8 cellular contexts compared by ENCODE assay signal in genomic region chr21:45286671-45287437, GRCh38. TPM values are rescaled to one million over a fixed set of nuclear protein-coding genes. Genes with fewer than 3 reads are reported as not detected.
DNase-seq lines count a peak whose midpoint lies in the region; ATAC-seq and TF ChIP-seq lines count a peak whose summit lies in the region.

No MANE protein-coding gene starts in this region.

- H3K4me1 ChIP-seq in mucosa of descending colon (ENCODE audit: low read depth) = peaks cover 11% of the 10 kb centered on the region

- peaks cover 16% of the 10 kb centered on the region for H3K36me3 Mint-ChIP-seq in stimulated activated naive CD8-positive, alpha-beta T cell treated with anti-CD3 and anti-CD28 coated beads, Interleukin-15, Interleukin-2, amounts not matched to agents 100 ng/mL and 50 ng/mL, for 24 hours (ENCODE audit: low read depth)

- H3K4me3 ChIP-seq in cardiac fibroblast (replicated peaks in 1 of 2; ENCODE audit: low read depth in 2 of 2, low read length in 2 of 2) = peak overlapping the region; percentile 79
- H3K4me3 ChIP-seq in mucosa of descending colon = no peak overlapping the region

- H3K9me3 ChIP-seq in mucosa of descending colon = no peaks in the 10 kb centered on the region

- H3K27ac Mint-ChIP-seq in stimulated activated naive CD8-positive, alpha-beta T cell treated with anti-CD3 and anti-CD28 coated beads, Interleukin-15, Interleukin-2, amounts not matched to agents 100 ng/mL and 50 ng/mL, for 24 hours = no peak overlapping the region

- no peak for DNase-seq in stimulated activated naive CD8-positive, alpha-beta T cell treated with anti-CD3 and anti-CD28 coated beads, Interleukin-15, Interleukin-2, amounts not matched to agents 100 U/mL and 50 U/mL, for 24 hours
- DNase-seq in cardiac fibroblast (ENCODE audit: low read depth in 2 of 2) (no peak), mucosa of descending colon (peak in 2 of 3 donors; percentile 32 to 62), NCI-H2171 (lab: John Stamatoyannopoulos, UW) (no peak), NCI-H128 (lab: John Stamatoyannopoulos, UW; ENCODE audit: unreplicated experiment) (no peak)
- DNase-seq in stimulated activated CD4-positive, alpha-beta T cell treated with anti-CD3 and anti-CD28 coated beads, Interleukin-12 subunit alpha, Interleukin-12 subunit beta, amount 100 ng/mL, for 4 hours = no peak

- no peaks in the 10 kb centered on the region for H3K9me3 Mint-ChIP-seq in stimulated activated naive CD8-positive, alpha-beta T cell treated with anti-CD3 and anti-CD28 coated beads, Interleukin-15, Interleukin-2, amounts not matched to agents 100 ng/mL and 50 ng/mL, for 24 hours

- peak overlapping the region; percentile 65 for H3K4me3 Mint-ChIP-seq in stimulated activated naive CD8-positive, alpha-beta T cell treated with anti-CD3 and anti-CD28 coated beads, Interleukin-15, Interleukin-2, amounts not matched to agents 100 ng/mL and 50 ng/mL, for 24 hours

- TF ChIP-seq CTCF in cardiac fibroblast (IDR thresholded peaks at IDR 0.05; ENCODE audit: low read depth, low read length) = no peak
- TF ChIP-seq CTCF in mucosa of descending colon (IDR thresholded peaks at IDR 0.05) = no peak

- H3K4me1 Mint-ChIP-seq in stimulated activated naive CD8-positive, alpha-beta T cell treated with anti-CD3 and anti-CD28 coated beads, Interleukin-15, Interleukin-2, amounts not matched to agents 100 ng/mL and 50 ng/mL, for 24 hours (ENCODE audit: low read depth) = peaks cover 17% of the 10 kb centered on the region

- no peak for ATAC-seq in stimulated activated naive CD8-positive, alpha-beta T cell treated with anti-CD3 and anti-CD28 coated beads, Interleukin-15, Interleukin-2, amounts not matched to agents 100 U/mL and 50 U/mL, for 24 hours
- ATAC-seq in mucosa of descending colon (no peak), GM19351 (IDR thresholded peaks at IDR 0.05; ENCODE audit: unreplicated experiment) (no peak)

- H3K27me3 Mint-ChIP-seq in stimulated activated naive CD8-positive, alpha-beta T cell treated with anti-CD3 and anti-CD28 coated beads, Interleukin-15, Interleukin-2, amounts not matched to agents 100 ng/mL and 50 ng/mL, for 24 hours = no peaks in the 10 kb centered on the region

- intact Hi-C loops in mucosa of descending colon (cut with DNase I, micrococcal nuclease) = loop anchor here in 1 of 2 donors (10.0 kb wide), 1 partner anchor 142 kb away; no protein-coding TSS in a partner anchor

- no peaks in the 10 kb centered on the region for H3K36me3 ChIP-seq in mucosa of descending colon (ENCODE audit: low read depth)

RNA-seq across cellular contexts. Expression of gene POFUT2, which starts 0.8 kb away (rescaled TPM):
- total RNA-seq in mucosa of descending colon = 10 to 100 TPM; 26.4 to 38.0 (median 29.8) TPM

Comparison
In these comparisons a context has a peak if more than half of its experiments do, and no peak if none do; other contexts are left out.
1. DNase-seq: peak in mucosa of descending colon (2 of 3); none in stimulated activated naive CD8-positive, alpha-beta T cell treated with anti-CD3 and anti-CD28 coated beads, Interleukin-15, Interleukin-2, amounts not matched to agents 100 U/mL and 50 U/mL, for 24 hours (single experiment), cardiac fibroblast (0 of 2), NCI-H2171 (single experiment), stimulated activated CD4-positive, alpha-beta T cell treated with anti-CD3 and anti-CD28 coated beads, Interleukin-12 subunit alpha, Interleukin-12 subunit beta, amount 100 ng/mL, for 4 hours (single experiment) and NCI-H128 (single experiment).